ENCODE assay signal across 8 cellular contexts in the genomic region with DNA sequence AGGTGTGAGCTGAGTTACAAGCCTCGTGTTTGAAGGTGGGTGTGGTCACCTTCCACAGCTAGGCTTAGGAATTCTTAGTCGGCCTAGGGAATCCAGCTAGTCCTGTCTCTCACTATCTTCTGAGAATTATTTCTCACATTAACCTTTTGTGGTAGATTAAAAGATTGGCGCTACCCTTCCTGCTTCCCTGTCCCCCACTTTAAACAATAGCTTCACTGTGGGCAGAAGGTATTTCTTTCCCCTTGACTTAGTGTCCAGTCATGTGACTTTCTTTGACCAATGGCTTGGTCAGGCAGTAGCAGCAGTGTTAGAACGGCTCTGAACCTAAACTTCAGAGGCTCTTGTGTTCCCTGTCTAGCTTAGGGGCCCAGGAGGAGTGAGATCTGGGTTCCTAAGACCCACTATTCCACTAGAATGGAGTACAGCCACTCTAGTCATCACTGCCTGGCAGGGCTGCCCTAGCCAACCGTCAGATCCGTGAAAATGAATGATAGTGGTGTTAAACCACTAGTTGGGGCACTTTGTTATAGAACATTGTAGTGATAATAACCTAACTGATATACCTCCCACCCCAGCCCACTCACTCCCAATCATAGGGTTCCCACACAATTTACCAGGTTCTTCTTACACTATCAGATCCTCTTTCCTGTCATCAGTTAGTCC. TPM values are rescaled to one million over a fixed set of nuclear protein-coding genes. Genes with fewer than 3 reads are reported as not detected.
DNase-seq lines count a peak whose midpoint lies in the region; ATAC-seq and TF ChIP-seq lines count a peak whose summit lies in the region.
"Had no signal": no experiment of that assay in that cellular context is flagged by ENCODE, and none has a peak within 500 bp of the region (broad histone marks: within the 10 kb centered on the region; RNA-seq: fewer than 3 reads in every experiment).

No MANE protein-coding gene starts in this region.

- H3K79me1 ChIP-seq in trophoblast cell (ENCODE audit: low read length) = no peaks in the 10 kb centered on the region

- ATAC-seq in GM19438 (IDR thresholded peaks at IDR 0.05; ENCODE audit: low read depth, unreplicated experiment) = peak; percentile 27
- ATAC-seq in HG03066 (IDR thresholded peaks at IDR 0.05; ENCODE audit: low read depth, unreplicated experiment) = peak; percentile 20
- ATAC-seq in activated T-helper 17 cell treated with anti-CD3 and anti-CD28 coated beads, Interleukin-2, amount 50 U/mL, for 72 hours (replicated peaks) = no peak

- H3K9ac ChIP-seq in trophoblast cell (ENCODE audit: low read length) = no peak overlapping the region

- no peak overlapping the region for H4K91ac ChIP-seq in trophoblast cell (ENCODE audit: low read depth, low read length)

- peak overlapping the region; percentile 6 for H3K4me2 ChIP-seq in trophoblast cell (ENCODE audit: low read length)

- H3K36me3 ChIP-seq in trophoblast cell (ENCODE audit: control insufficient read depth in 1 of 2, insufficient read depth in 2 of 2, low read length in 2 of 2) = no peaks in the 10 kb centered on the region
- H3K36me3 ChIP-seq in WERI-Rb-1 = no peaks in the 10 kb centered on the region

- WGBS in trophoblast cell (ENCODE audit: extremely low coverage, insufficient coverage, insufficient read length) = no CpG with 5 or more reads among the region's 6 CpGs

- H3K9me3 ChIP-seq in trophoblast cell (ENCODE audit: insufficient read depth, low read depth, low read length) (no peaks in the 10 kb centered on the region), WERI-Rb-1 (ENCODE audit: severe bottlenecking) (no peaks in the 10 kb centered on the region)

- H3K4ac ChIP-seq in trophoblast cell (ENCODE audit: low read depth, low read length) = no peak overlapping the region

- H4K12ac ChIP-seq in trophoblast cell (ENCODE audit: low read depth, low read length) = no peak overlapping the region

- peaks cover 3% of the 10 kb centered on the region for H3K27me3 Mint-ChIP-seq in activated T-helper 17 cell treated with anti-CD3 and anti-CD28 coated beads, Interleukin-2, amount 50 U/mL, for 72 hours

- H3K4me3 ChIP-seq in trophoblast cell (ENCODE audit: low read depth, low read length) (no peak overlapping the region), WERI-Rb-1 (ENCODE audit: low read depth, low read length) (no peak overlapping the region)

- no peaks in the 10 kb centered on the region for H3K79me2 ChIP-seq in trophoblast cell (ENCODE audit: control insufficient read depth, insufficient read depth, low read length, poor library complexity)

- H3K36me3 Mint-ChIP-seq in activated T-helper 17 cell treated with anti-CD3 and anti-CD28 coated beads, Interleukin-2, amount 50 U/mL, for 72 hours (ENCODE audit: low read depth) = no peaks in the 10 kb centered on the region

- no peak overlapping the region for H2BK12ac ChIP-seq in trophoblast cell (ENCODE audit: low read length)

- H3K4me1 Mint-ChIP-seq in activated T-helper 17 cell treated with anti-CD3 and anti-CD28 coated beads, Interleukin-2, amount 50 U/mL, for 72 hours = peaks cover 23% of the 10 kb centered on the region

- H3K18ac ChIP-seq in trophoblast cell (ENCODE audit: low read length) = no peak overlapping the region

- no peak overlapping the region for H3K14ac ChIP-seq in trophoblast cell (ENCODE audit: low read length)

- H3K27ac ChIP-seq in trophoblast cell (ENCODE audit: low read depth, low read length) (no peak overlapping the region), WERI-Rb-1 (no peak overlapping the region)

- no peak overlapping the region for H2BK5ac ChIP-seq in trophoblast cell (ENCODE audit: low read depth, low read length, poor library complexity)

- H2AK5ac ChIP-seq in trophoblast cell (ENCODE audit: low read length) = no peak overlapping the region

- peaks cover 2 to 3% of the 10 kb centered on the region in 2 experiments for H3K4me1 ChIP-seq in trophoblast cell (ENCODE audit: control insufficient read depth in 1 of 2, insufficient read depth in 2 of 2, low read length in 2 of 2)

- peak overlapping the region; percentile 10 for H3K27ac Mint-ChIP-seq in activated T-helper 17 cell treated with anti-CD3 and anti-CD28 coated beads, Interleukin-2, amount 50 U/mL, for 72 hours

- no peak for TF ChIP-seq CTCF in WERI-Rb-1 (IDR thresholded peaks at IDR 0.05; ENCODE audit: low read depth, low read length)

- DNase-seq in trophoblast cell (peak; percentile 26 to 56), WERI-Rb-1 (no peak)
- no peak for DNase-seq in effector CD4-positive, alpha-beta T cell
- no peak for DNase-seq in activated CD4-positive, alpha-beta T cell treated with anti-CD3 and anti-CD28 coated beads for 48 hours

- peak overlapping the region; percentile 66 for H2AFZ ChIP-seq in trophoblast cell (ENCODE audit: insufficient read depth, low read length, poor library complexity)

- H3K27me3 ChIP-seq in trophoblast cell (ENCODE audit: insufficient read depth, low read length) (no peaks in the 10 kb centered on the region), WERI-Rb-1 (ENCODE audit: insufficient read depth, low read depth, severe bottlenecking) (no peaks in the 10 kb centered on the region)

- H4K8ac ChIP-seq in trophoblast cell (ENCODE audit: low read depth, low read length) = peak overlapping the region; percentile 43

- H2BK120ac ChIP-seq in trophoblast cell (ENCODE audit: insufficient read depth, low read length, poor library complexity) = no peak overlapping the region

- no peak overlapping the region for H3K23ac ChIP-seq in trophoblast cell (ENCODE audit: low read length)

- peak overlapping the region; percentile 24 for H3K4me3 Mint-ChIP-seq in activated T-helper 17 cell treated with anti-CD3 and anti-CD28 coated beads, Interleukin-2, amount 50 U/mL, for 72 hours

- no peaks in the 10 kb centered on the region for H3K9me3 Mint-ChIP-seq in activated T-helper 17 cell treated with anti-CD3 and anti-CD28 coated beads, Interleukin-2, amount 50 U/mL, for 72 hours

RNA-seq across cellular contexts. Expression of gene C1orf141, which starts 13.9 kb away (rescaled TPM):
- under 1 TPM; 0.71 to 0.82 TPM for total RNA-seq in activated T-helper 17 cell treated with anti-CD3 and anti-CD28 coated beads, Interleukin-2, amount 50 U/mL, for 72 hours
- polyA plus RNA-seq in trophoblast cell (2013) = not detected in 2 replicates
- total RNA-seq: HT1080 had no signal

RNA-seq across cellular contexts. Expression of gene IL23R, which starts 17.6 kb away (rescaled TPM):
- total RNA-seq in activated T-helper 17 cell treated with anti-CD3 and anti-CD28 coated beads, Interleukin-2, amount 50 U/mL, for 72 hours = 10 to 100 TPM; 15.2 to 20.1 TPM
- polyA plus RNA-seq in trophoblast cell (2013) = not detected in 2 replicates

Comparison
In these comparisons a context has a peak if more than half of its experiments do, and no peak if none do; other contexts are left out.
1. DNase-seq: peak in trophoblast cell (2 of 2); none in WERI-Rb-1 (single experiment), effector CD4-positive, alpha-beta T cell (single experiment) and activated CD4-positive, alpha-beta T cell treated with anti-CD3 and anti-CD28 coated beads for 48 hours (single experiment).